1 cellular context compared by ENCODE assay signal in the genomic region with DNA sequence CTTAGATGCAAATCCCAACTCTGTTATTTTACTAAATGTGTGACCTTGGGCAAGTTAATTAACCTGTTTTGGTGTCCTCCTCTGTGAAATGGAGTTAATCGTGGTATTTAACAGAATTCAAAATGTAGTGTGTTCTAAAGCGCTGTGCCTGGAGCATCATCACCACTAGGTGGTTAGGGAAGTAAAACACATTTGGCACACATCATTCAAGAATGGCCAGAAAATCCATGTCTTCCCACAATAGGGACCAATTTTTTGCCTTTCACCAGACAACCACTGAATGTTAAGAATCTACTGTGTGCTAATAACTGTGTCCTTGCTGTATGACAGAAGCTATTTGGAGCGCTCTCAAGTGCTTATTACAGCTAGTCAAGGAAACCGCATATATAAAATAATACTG.
TF ChIP-seq lines count a peak whose summit lies in the region.

No MANE protein-coding gene starts in this region.

TF ChIP-seq in IMR-90, 13 proteins besides CTCF, POLR2A, EP300 and RAD21:
- TF ChIP-seq RCOR1 (IDR thresholded peaks at IDR 0.05; ENCODE audit: insufficient replicate concordance, low read length) (no peak), MAFK (IDR thresholded peaks at IDR 0.05; ENCODE audit: low read depth, low read length) (no peak), SMC3 (IDR thresholded peaks at IDR 0.05; ENCODE audit: low read depth, low read length) (0 out of 2 replicates have a peak, but pooled peaks have one; percentile 15), FOS (IDR thresholded peaks at IDR 0.05; ENCODE audit: low read depth, low read length) (no peak)
- TF ChIP-seq, protein P1, sequence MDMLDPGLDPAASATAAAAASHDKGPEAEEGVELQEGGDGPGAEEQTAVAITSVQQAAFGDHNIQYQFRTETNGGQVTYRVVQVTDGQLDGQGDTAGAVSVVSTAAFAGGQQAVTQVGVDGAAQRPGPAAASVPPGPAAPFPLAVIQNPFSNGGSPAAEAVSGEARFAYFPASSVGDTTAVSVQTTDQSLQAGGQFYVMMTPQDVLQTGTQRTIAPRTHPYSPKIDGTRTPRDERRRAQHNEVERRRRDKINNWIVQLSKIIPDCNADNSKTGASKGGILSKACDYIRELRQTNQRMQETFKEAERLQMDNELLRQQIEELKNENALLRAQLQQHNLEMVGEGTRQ (IDR thresholded peaks at IDR 0.05; ENCODE audit: low read depth, low read length), result no peak
- TF ChIP-seq, protein P2, sequence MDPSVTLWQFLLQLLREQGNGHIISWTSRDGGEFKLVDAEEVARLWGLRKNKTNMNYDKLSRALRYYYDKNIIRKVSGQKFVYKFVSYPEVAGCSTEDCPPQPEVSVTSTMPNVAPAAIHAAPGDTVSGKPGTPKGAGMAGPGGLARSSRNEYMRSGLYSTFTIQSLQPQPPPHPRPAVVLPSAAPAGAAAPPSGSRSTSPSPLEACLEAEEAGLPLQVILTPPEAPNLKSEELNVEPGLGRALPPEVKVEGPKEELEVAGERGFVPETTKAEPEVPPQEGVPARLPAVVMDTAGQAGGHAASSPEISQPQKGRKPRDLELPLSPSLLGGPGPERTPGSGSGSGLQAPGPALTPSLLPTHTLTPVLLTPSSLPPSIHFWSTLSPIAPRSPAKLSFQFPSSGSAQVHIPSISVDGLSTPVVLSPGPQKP (IDR thresholded peaks at IDR 0.05; ENCODE audit: borderline replicate concordance, low read depth, low read length), result no peak
